In the genomic region with DNA sequence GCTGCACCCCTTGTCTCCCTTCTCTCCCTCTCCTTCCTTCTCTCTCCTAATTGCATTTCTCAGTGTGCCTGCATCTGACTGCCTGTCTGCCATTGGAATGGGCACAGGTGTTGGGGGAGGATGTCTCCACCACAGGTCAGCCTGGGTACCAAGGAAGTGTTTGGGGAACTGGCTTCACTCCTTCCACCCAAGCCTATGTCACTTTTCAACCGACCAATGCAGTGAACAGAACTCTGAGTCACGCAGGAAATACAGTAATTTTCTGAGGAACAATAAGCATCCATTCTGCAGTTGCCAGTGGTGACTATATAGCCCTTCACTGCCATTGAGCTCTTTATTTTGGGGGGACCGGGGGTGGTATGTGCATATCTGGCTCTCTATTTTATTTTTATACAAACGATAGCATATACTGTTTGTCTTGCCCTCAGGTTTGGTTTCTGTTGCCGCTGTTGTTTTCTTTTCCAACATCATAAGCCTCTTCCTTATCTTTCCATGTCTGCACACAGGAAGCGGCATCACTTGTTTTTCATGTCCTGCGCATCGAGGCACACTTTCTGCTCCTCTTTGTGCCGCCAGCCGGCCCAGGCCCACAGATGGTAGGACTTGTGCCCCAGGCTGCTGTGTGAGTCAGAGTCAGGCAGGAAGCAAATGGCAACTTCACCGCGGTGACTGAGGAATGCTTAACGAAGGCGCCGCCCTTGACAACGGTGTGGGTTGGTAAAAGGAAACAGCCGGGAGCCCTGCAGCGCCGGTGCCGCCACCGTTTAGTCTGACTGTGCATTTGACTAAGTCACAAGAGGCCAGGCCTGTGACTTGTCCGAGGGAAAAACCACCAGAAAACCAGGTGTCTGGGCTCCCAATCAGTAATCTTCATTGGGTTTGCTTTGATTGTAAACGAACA, we compare ENCODE assay signal across 8 cellular contexts. TPM values are rescaled to one million over a fixed set of nuclear protein-coding genes. Genes with fewer than 3 reads are reported as not detected.
DNase-seq lines count a peak whose midpoint lies in the region; TF ChIP-seq lines count a peak whose summit lies in the region.

No MANE protein-coding gene starts in this region.

- H3K4me1 Mint-ChIP-seq in HFFc6 (ENCODE audit: low read depth) = peaks cover 62% of the 10 kb centered on the region

- no peaks in the 10 kb centered on the region for H3K9me3 Mint-ChIP-seq in HFFc6

- H3K27me3 ChIP-seq in breast epithelium = no peaks in the 10 kb centered on the region

- intact Hi-C loops in breast epithelium (cut with DNase I; ENCODE audit: low total_unique reads) = no loop called here

- TF ChIP-seq CTCF in HFFc6 (IDR thresholded peaks at IDR 0.05) (no peak), WI38 (IDR thresholded peaks at IDR 0.05; ENCODE audit: low read depth, low read length) (no peak), breast epithelium (IDR thresholded peaks at IDR 0.05) (no peak)

- H3K4me3 Mint-ChIP-seq in HFFc6 = peak overlapping the region; percentile 86

- no peak for TF ChIP-seq POLR2A in breast epithelium (IDR thresholded peaks at IDR 0.05)

- no peaks in the 10 kb centered on the region for H3K9me3 ChIP-seq in breast epithelium

- H3K4me1 ChIP-seq in breast epithelium = peaks cover 0 to 5% of the 10 kb centered on the region in 2 donors

- peak overlapping the region; percentile 99 for H3K27ac Mint-ChIP-seq in HFFc6

- peak overlapping the region; percentile 20 to 84 for H3K27ac ChIP-seq in breast epithelium

- no peaks in the 10 kb centered on the region for H3K36me3 ChIP-seq in breast epithelium

- peak overlapping the region; percentile 33 for H3K4me3 ChIP-seq in WI38 (ENCODE audit: low read depth, low read length)
- H3K4me3 ChIP-seq in breast epithelium = no peak overlapping the region

- peaks cover 5% of the 10 kb centered on the region; the same call in 1 of the 2 replicates for H3K36me3 Mint-ChIP-seq in HFFc6 (ENCODE audit: low read depth)

- H3K27me3 Mint-ChIP-seq in HFFc6 (ENCODE audit: insufficient read depth) = peaks cover 4% of the 10 kb centered on the region

- DNase-seq in DMS 273 treated with DMSO at 0.1 percent for 48 hours (lab: John Stamatoyannopoulos, UW) = peak; percentile 76
- DNase-seq in HFFc6 = peak; percentile 98
- peak; percentile 80 to 91 for DNase-seq in NCI-H2081 (lab: John Stamatoyannopoulos, UW)
- DNase-seq in breast epithelium (ENCODE audit: low spot score in 2 of 2) = peak; percentile 96 to 97
- peak; percentile 91 for DNase-seq in iris pigment epithelial cell (ENCODE audit: low read depth)
- peak; percentile 71 to 79 for DNase-seq in stimulated activated CD4-positive, alpha-beta T cell treated with anti-CD3 and anti-CD28 coated beads, Interleukin-12 subunit alpha, Interleukin-12 subunit beta, amount 100 ng/mL, for 24 hours (ENCODE audit: low read depth in 2 of 2)
- DNase-seq in SK-N-DZ (ENCODE audit: low spot score) = no peak

RNA-seq across cellular contexts. Expression of gene CDCP1, which starts 21.1 kb away (rescaled TPM):
- 1 to 10 TPM in 4 of 6 experiments, under 1 TPM in 2; 0.78 to 2.1 (median 1.7) TPM for total RNA-seq in HFFc6 (2021; fragmentation: NEBNext Ultra II Directional; extraction: Animal tissue kit (Norgen Biotek cat#: 25700))
- total RNA-seq in breast epithelium = 10 to 100 TPM in 1 of 3 donors, 1 to 10 TPM in 2; 1.9 to 11.3 (median 8.5) TPM
- not detected in 2 replicates for polyA plus RNA-seq in SK-N-DZ (2014; cell fraction: cytosol; rRNA removed)
- not detected in 2 replicates for polyA plus RNA-seq in SK-N-DZ (2014; cell fraction: nucleus; rRNA removed)

RNA-seq across cellular contexts. Expression of gene TMEM158, which starts 58.8 kb away (rescaled TPM):
- total RNA-seq in HFFc6 (2021; fragmentation: NEBNext Ultra II Directional; extraction: Animal tissue kit (Norgen Biotek cat#: 25700)) = 10 to 100 TPM; 26.1 to 82.2 (median 29.4) TPM
- total RNA-seq in breast epithelium = 1 to 10 TPM in 2 of 3 donors, under 1 TPM in 1; 0.48 to 2.0 (median 1.0) TPM
- 0.97 and 2.4 TPM in 2 replicates for polyA plus RNA-seq in SK-N-DZ (2014; cell fraction: cytosol; rRNA removed)
- polyA plus RNA-seq in SK-N-DZ (2014; cell fraction: nucleus; rRNA removed) = 1.0 TPM in 2 replicates

Comparison
In these comparisons a context has a peak if more than half of its experiments do, and no peak if none do; other contexts are left out.
1. RNA of gene TMEM158, which starts 58.8 kb away (total RNA-seq): 26.1 to 82.2 TPM in HFFc6; 0.48 to 2.0 TPM in breast epithelium; every median in the first group is over 4 times any median in the second.